ENCODE assay signal across 8 cellular contexts in the genomic region with DNA sequence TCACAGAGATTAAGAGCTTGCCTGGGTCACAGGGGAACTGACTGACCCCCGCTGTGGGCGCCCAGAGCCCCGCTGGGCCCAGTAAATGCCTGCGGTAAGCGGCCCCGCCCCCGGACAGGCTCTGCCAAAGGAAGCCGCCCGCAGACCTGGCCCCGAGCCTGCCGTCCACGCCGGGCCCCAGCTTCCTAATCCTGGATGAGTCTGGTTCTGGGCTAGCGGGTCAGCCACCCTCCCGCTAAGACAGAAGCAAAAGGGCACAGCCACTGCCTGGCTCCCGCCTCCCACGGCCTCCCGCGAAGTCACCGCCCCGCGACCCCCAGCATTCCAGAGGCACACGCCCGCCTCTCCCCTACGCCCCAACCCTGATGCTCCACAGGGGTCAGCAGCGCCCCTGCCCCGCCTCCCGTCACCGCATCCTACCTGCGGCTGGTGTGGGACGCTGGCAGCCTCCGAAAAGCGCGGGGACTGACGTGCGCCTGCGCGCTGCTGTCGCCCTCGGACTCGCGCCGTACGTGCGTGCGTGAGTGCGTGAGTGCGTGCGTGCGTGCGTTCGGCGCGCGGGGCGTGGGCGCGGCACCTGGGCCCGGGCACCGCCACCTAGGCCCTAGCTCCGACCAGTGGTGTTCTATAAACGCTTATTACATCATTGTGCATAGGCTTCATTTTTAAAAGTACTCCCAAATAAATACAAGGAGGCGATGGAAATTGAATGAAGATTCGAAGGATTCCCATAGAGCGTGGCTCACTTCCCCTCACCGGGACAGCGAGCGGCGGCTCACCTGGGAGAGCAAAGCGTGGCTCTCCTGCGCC.
DNase-seq lines count a peak whose midpoint lies in the region; ATAC-seq, FAIRE-seq and TF ChIP-seq lines count a peak whose summit lies in the region.

A gene with protein sequence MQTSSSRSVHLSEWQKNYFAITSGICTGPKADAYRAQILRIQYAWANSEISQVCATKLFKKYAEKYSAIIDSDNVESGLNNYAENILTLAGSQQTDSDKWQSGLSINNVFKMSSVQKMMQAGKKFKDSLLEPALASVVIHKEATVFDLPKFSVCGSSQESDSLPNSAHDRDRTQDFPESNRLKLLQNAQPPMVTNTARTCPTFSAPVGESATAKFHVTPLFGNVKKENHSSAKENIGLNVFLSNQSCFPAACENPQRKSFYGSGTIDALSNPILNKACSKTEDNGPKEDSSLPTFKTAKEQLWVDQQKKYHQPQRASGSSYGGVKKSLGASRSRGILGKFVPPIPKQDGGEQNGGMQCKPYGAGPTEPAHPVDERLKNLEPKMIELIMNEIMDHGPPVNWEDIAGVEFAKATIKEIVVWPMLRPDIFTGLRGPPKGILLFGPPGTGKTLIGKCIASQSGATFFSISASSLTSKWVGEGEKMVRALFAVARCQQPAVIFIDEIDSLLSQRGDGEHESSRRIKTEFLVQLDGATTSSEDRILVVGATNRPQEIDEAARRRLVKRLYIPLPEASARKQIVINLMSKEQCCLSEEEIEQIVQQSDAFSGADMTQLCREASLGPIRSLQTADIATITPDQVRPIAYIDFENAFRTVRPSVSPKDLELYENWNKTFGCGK (minus strand): TSS at position 470 of the 810 bp plus-strand sequence. CDS start 3,063 bp downstream, outside the sequence.

- TF ChIP-seq CTCF in D721Med (IDR thresholded peaks at IDR 0.05; ENCODE audit: insufficient read depth, missing control alignments) (no peak), OCI-LY1 (IDR thresholded peaks at IDR 0.05; ENCODE audit: low read length) (no peak; the same call in 1 of the 2 replicates)

- H3F3A ChIP-seq in OCI-LY1 (ENCODE audit: insufficient read depth, low read length), result no peaks in the 10 kb centered on the region

- FAIRE-seq in D721Med (lab: Jason Lieb, UNC), result no peak

- H3K9me3 ChIP-seq in HUES48 (ENCODE audit: control insufficient read depth, insufficient read depth, low read length) (no peaks in the 10 kb centered on the region), OCI-LY1 (ENCODE audit: low read length) (no peaks in the 10 kb centered on the region), mucosa of rectum (ENCODE audit: control insufficient read depth in 2 of 2, low read length in 2 of 2) (no peaks in the 10 kb centered on the region)

- peaks cover 21% of the 10 kb centered on the region for H3K36me3 ChIP-seq in HUES48 (ENCODE audit: control insufficient read depth, insufficient read depth, low read length)
- H3K36me3 ChIP-seq in OCI-LY1 (ENCODE audit: insufficient read depth, low read length), result peaks cover 22% of the 10 kb centered on the region
- H3K36me3 ChIP-seq in mucosa of rectum (ENCODE audit: control insufficient read depth in 2 of 2, insufficient read depth in 2 of 2, low read length in 2 of 2), result peaks cover 6 to 20% of the 10 kb centered on the region in 2 donors

- peak within 1 kb of the TSS; percentile 86 for H3K4me2 ChIP-seq in OCI-LY1 (ENCODE audit: low read length)

- H3K4me1 ChIP-seq in HUES48 (ENCODE audit: control insufficient read depth, insufficient read depth, low read length), result peaks cover 13% of the 10 kb centered on the region
- peaks cover 33% of the 10 kb centered on the region for H3K4me1 ChIP-seq in OCI-LY1 (ENCODE audit: insufficient read depth, low read length, severe bottlenecking)
- H3K4me1 ChIP-seq in mucosa of rectum (ENCODE audit: control insufficient read depth in 2 of 2, insufficient read depth in 2 of 2, low read length in 2 of 2), result peaks cover 7% of the 10 kb centered on the region in 2 donors

- H3K79me2 ChIP-seq in OCI-LY1 (ENCODE audit: insufficient read depth, low read length), result peaks cover 23% of the 10 kb centered on the region

- H3K27ac ChIP-seq in HUES48 (ENCODE audit: low read depth, low read length), result peak within 1 kb of the TSS; percentile 54
- H3K27ac ChIP-seq in OCI-LY1 (ENCODE audit: low read depth, low read length, poor library complexity, severe bottlenecking), result peak within 1 kb of the TSS; percentile 31
- peak within 1 kb of the TSS; percentile 59 for H3K27ac ChIP-seq in epithelial cell of prostate
- peak within 1 kb of the TSS; percentile 46 to 71 for H3K27ac ChIP-seq in mucosa of rectum (ENCODE audit: low read depth in 2 of 2, low read length in 2 of 2)

- peak within 1 kb of the TSS; percentile 66; the same call in 1 of the 2 replicates for H2AFZ ChIP-seq in OCI-LY1 (ENCODE audit: low read length)

- H3K9me2 ChIP-seq in OCI-LY1 (ENCODE audit: low read depth, low read length), result no peaks in the 10 kb centered on the region

- ATAC-seq in GM21423 (IDR thresholded peaks at IDR 0.05; ENCODE audit: unreplicated experiment), result peak; percentile 81

- DNase-seq in D721Med (ENCODE audit: insufficient read length, low spot score) (peak; percentile 49), activated T-cell treated with anti-CD3 and anti-CD28 coated beads for 24 hours (ENCODE audit: low read depth) (peak; percentile 79), epithelial cell of prostate (ENCODE audit: low read depth, low spot score) (no peak)
- DNase-seq in stimulated activated CD8-positive, alpha-beta memory T cell treated with anti-CD3 and anti-CD28 coated beads, Interleukin-4, amount 100 ng/mL, for 4 hours (ENCODE audit: low read depth in 2 of 2, low spot score in 1 of 2), result peak; percentile 53 to 70

- peak within 1 kb of the TSS; percentile 4; the same call in 1 of the 2 replicates for H3K9ac ChIP-seq in HUES48 (ENCODE audit: low read depth, low read length)
- peak within 1 kb of the TSS; percentile 96 for H3K9ac ChIP-seq in OCI-LY1 (ENCODE audit: low read length)
- H3K9ac ChIP-seq in mucosa of rectum (ENCODE audit: low read depth in 1 of 2, low read length in 2 of 2), result peak within 1 kb of the TSS; percentile 66 to 80

- peak within 1 kb of the TSS; percentile 62 for H3K4me3 ChIP-seq in HUES48 (ENCODE audit: low read depth, low read length)
- H3K4me3 ChIP-seq in OCI-LY1 (ENCODE audit: low read depth, low read length, poor library complexity, severe bottlenecking), result peak within 1 kb of the TSS; percentile 90
- H3K4me3 ChIP-seq in mucosa of rectum (ENCODE audit: low read length in 2 of 2), result peak within 1 kb of the TSS; percentile 82 to 87

- H3K27me3 ChIP-seq in HUES48 (ENCODE audit: control insufficient read depth, insufficient read depth, low read length) (no peaks in the 10 kb centered on the region), OCI-LY1 (ENCODE audit: insufficient read depth, low read length) (no peaks in the 10 kb centered on the region; the same call in 1 of the 2 replicates), mucosa of rectum (ENCODE audit: control insufficient read depth in 2 of 2, insufficient read depth in 2 of 2, low read length in 2 of 2) (peaks cover 0 to 2% of the 10 kb centered on the region in 2 donors)

- H4K20me1 ChIP-seq in OCI-LY1 (ENCODE audit: insufficient read depth, low read length), result no peaks in the 10 kb centered on the region

Comparison
In these comparisons a context has a peak if more than half of its experiments do, and no peak if none do; other contexts are left out.
1. H3K9ac ChIP-seq: peak in every context shown above with its lines; median percentile 96 in OCI-LY1; 73 in mucosa of rectum; 4 in HUES48.